8 cellular contexts compared by ENCODE assay signal in the genomic region with DNA sequence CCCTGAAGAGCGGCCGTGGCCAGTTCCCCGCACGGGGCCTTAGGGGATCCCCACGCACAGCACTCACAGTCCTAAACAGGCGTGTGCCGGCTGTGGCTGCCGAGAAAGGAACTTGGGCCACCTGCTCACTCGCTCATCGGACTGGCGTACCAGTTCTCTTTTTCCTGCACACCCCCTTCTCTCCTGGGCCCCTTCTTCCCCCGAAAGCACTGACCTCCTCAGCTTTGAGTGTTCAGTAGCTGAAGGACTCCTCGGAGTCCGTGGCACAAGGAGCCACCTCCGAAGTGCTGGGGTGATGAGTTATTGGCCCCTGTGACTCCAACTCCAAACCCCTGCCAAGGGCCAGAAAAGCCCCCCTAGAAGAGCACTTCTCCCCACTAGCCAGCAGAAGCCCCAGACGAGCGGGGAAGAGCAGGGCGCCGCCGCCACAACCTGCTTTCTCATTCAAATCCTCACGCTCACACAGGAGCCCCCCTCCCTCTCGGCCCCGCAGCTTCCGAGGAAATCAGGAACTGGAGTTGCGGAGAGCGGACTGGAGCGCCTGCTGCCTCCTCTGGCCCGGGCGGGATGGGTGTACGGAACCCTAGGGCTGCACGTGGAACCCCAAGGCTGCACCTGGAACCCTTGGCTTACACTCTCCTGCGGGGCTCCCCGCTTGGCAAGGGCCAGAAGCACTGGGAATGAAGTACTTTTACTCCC. TPM values are rescaled to one million over a fixed set of nuclear protein-coding genes. Genes with fewer than 3 reads are reported as not detected.
DNase-seq lines count a peak whose midpoint lies in the region; ATAC-seq and TF ChIP-seq lines count a peak whose summit lies in the region.

A gene with protein sequence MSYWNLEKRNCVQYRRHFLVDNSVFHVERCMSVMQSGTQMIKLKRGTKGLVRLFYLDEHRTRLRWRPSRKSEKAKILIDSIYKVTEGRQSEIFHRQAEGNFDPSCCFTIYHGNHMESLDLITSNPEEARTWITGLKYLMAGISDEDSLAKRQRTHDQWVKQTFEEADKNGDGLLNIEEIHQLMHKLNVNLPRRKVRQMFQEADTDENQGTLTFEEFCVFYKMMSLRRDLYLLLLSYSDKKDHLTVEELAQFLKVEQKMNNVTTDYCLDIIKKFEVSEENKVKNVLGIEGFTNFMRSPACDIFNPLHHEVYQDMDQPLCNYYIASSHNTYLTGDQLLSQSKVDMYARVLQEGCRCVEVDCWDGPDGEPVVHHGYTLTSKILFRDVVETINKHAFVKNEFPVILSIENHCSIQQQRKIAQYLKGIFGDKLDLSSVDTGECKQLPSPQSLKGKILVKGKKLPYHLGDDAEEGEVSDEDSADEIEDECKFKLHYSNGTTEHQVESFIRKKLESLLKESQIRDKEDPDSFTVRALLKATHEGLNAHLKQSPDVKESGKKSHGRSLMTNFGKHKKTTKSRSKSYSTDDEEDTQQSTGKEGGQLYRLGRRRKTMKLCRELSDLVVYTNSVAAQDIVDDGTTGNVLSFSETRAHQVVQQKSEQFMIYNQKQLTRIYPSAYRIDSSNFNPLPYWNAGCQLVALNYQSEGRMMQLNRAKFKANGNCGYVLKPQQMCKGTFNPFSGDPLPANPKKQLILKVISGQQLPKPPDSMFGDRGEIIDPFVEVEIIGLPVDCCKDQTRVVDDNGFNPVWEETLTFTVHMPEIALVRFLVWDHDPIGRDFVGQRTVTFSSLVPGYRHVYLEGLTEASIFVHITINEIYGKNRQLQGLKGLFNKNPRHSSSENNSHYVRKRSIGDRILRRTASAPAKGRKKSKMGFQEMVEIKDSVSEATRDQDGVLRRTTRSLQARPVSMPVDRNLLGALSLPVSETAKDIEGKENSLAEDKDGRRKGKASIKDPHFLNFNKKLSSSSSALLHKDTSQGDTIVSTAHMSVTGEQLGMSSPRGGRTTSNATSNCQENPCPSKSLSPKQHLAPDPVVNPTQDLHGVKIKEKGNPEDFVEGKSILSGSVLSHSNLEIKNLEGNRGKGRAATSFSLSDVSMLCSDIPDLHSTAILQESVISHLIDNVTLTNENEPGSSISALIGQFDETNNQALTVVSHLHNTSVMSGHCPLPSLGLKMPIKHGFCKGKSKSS (N-terminal part only) (minus strand): TSS at position 446 of the 699 bp plus-strand sequence. CDS start 40,847 bp downstream, outside the sequence.

- no peaks in the 10 kb centered on the region for H3K36me3 Mint-ChIP-seq in activated T-cell treated with anti-CD3 and anti-CD28 coated beads, Interleukin-2, amount 50 U/mL, for 72 hours (ENCODE audit: insufficient read depth in 2 of 2)

- H3K27me3 ChIP-seq in NT2/D1 (ENCODE audit: insufficient read depth, insufficient read length) (no peaks in the 10 kb centered on the region), muscle layer of duodenum (ENCODE audit: low read depth, low read length) (no peaks in the 10 kb centered on the region), suprapubic skin (peaks cover 11% of the 10 kb centered on the region)

- ATAC-seq in GM19467 (IDR thresholded peaks at IDR 0.05; ENCODE audit: unreplicated experiment), result peak; percentile 53
- ATAC-seq in activated T-cell treated with anti-CD3 and anti-CD28 coated beads, Interleukin-2, amount 50 U/mL, for 72 hours (replicated peaks in 1 of 2), result peak; percentile 69 to 72

- peak within 1 kb of the TSS; percentile 92 to 95 for H3K4me3 Mint-ChIP-seq in activated T-cell treated with anti-CD3 and anti-CD28 coated beads, Interleukin-2, amount 50 U/mL, for 72 hours

- whole genome bisulfite sequencing in suprapubic skin, result 0% methylated on average over 26 of the region's 33 CpGs

- TF ChIP-seq EP300 in suprapubic skin (IDR thresholded peaks at IDR 0.05), result no peak

- H3K27ac Mint-ChIP-seq in activated T-cell treated with anti-CD3 and anti-CD28 coated beads, Interleukin-2, amount 50 U/mL, for 72 hours, result peak within 1 kb of the TSS; percentile 54

- peaks cover 4% of the 10 kb centered on the region for H3K4me1 ChIP-seq in NT2/D1 (ENCODE audit: insufficient read depth, insufficient read length)
- no peaks in the 10 kb centered on the region for H3K4me1 ChIP-seq in muscle layer of duodenum (ENCODE audit: control insufficient read depth in 1 of 2, insufficient read depth in 2 of 2, low read length in 2 of 2)
- peaks cover 30% of the 10 kb centered on the region for H3K4me1 ChIP-seq in suprapubic skin

- peak within 1 kb of the TSS; percentile 95 for H3K4me3 ChIP-seq in NT2/D1 (ENCODE audit: insufficient read length, low read depth)
- H3K4me3 ChIP-seq in muscle layer of duodenum (ENCODE audit: low read depth in 1 of 2, low read length in 2 of 2), result peak within 1 kb of the TSS; percentile 70 to 81
- peak within 1 kb of the TSS; percentile 62 for H3K4me3 ChIP-seq in suprapubic skin

- H3K36me3 ChIP-seq in NT2/D1 (ENCODE audit: insufficient read depth, insufficient read length, low read length) (no peaks in the 10 kb centered on the region), muscle layer of duodenum (ENCODE audit: control insufficient read depth in 1 of 2, insufficient read depth in 2 of 2, low read length in 2 of 2) (no peaks in the 10 kb centered on the region), suprapubic skin (no peaks in the 10 kb centered on the region)

- TF ChIP-seq POLR2A in suprapubic skin (IDR thresholded peaks at IDR 0.05), result no peak

- H3K27ac ChIP-seq in C4-2B (peak within 1 kb of the TSS; percentile 58), muscle layer of duodenum (ENCODE audit: low read length) (peak within 1 kb of the TSS; percentile 67), suprapubic skin (no peak within 1 kb of the TSS)

- H3K27me3 Mint-ChIP-seq in activated T-cell treated with anti-CD3 and anti-CD28 coated beads, Interleukin-2, amount 50 U/mL, for 72 hours (ENCODE audit: low read depth), result peaks cover 60% of the 10 kb centered on the region

- peaks cover 11% of the 10 kb centered on the region for H3K4me1 Mint-ChIP-seq in activated T-cell treated with anti-CD3 and anti-CD28 coated beads, Interleukin-2, amount 50 U/mL, for 72 hours (ENCODE audit: low read depth)

- TF ChIP-seq CTCF in C4-2B (conservative IDR thresholded peaks at IDR 0.05) (no peak), suprapubic skin (IDR thresholded peaks at IDR 0.05) (no peak)

- H3K9me3 ChIP-seq in NT2/D1 (ENCODE audit: insufficient read depth, low read length), result no peaks in the 10 kb centered on the region
- no peaks in the 10 kb centered on the region for H3K9me3 ChIP-seq in muscle layer of duodenum (ENCODE audit: control insufficient read depth in 1 of 2, low read length in 2 of 2)
- H3K9me3 ChIP-seq in suprapubic skin, result no peaks in the 10 kb centered on the region

- H3K9ac ChIP-seq in NT2/D1 (ENCODE audit: insufficient read length, low read depth), result peak within 1 kb of the TSS; percentile 90

- H3K9me3 Mint-ChIP-seq in activated T-cell treated with anti-CD3 and anti-CD28 coated beads, Interleukin-2, amount 50 U/mL, for 72 hours, result no peaks in the 10 kb centered on the region

- DNase-seq in HT-29 (ENCODE audit: low spot score) (peak; percentile 82), NT2/D1 (ENCODE audit: low read depth, low spot score) (peak; percentile 86), fibroblast of gingiva (ENCODE audit: low read depth) (peak; percentile 55), suprapubic skin (ENCODE audit: low spot score in 2 of 2) (peak; percentile 74 to 84)
- peak; percentile 35 to 56 for DNase-seq in activated T-cell treated with anti-CD3 and anti-CD28 coated beads, Interleukin-2, amount 50 U/mL, for 72 hours

RNA-seq across cellular contexts. Expression of the gene that starts here (rescaled TPM):
- 1.9 TPM in 2 replicates for total RNA-seq in HT-29 (2014; rRNA removed; shearing (Covaris generic))
- 1 to 10 TPM in 1 of 2 donors, under 1 TPM in 1; 0.14 to 1.1 TPM for total RNA-seq in activated T-cell treated with anti-CD3 and anti-CD28 coated beads, Interleukin-2, amount 50 U/mL, for 72 hours
- 1 to 10 TPM in 1 of 4 donors, under 1 TPM in 3; 0.68 to 1.2 (median 0.87) TPM for total RNA-seq in suprapubic skin
